Comparison of ENCODE assay signal across 11 cellular contexts in genomic region chr14:74956000-74956279, GRCh38. TPM values are rescaled to one million over a fixed set of nuclear protein-coding genes. Genes with fewer than 3 reads are reported as not detected.
DNase-seq lines count a peak whose midpoint lies in the region; ATAC-seq, FAIRE-seq and TF ChIP-seq lines count a peak whose summit lies in the region.
"Had no signal": no experiment of that assay in that cellular context is flagged by ENCODE, and none has a peak within 500 bp of the region (broad histone marks: within the 10 kb centered on the region; RNA-seq: fewer than 3 reads in every experiment).

No MANE protein-coding gene starts in this region.

- TF ChIP-seq POLR2A in suprapubic skin (IDR thresholded peaks at IDR 0.05): no peak

- H3K36me3 ChIP-seq in suprapubic skin: no peaks in the 10 kb centered on the region
- no peaks in the 10 kb centered on the region for H3K36me3 ChIP-seq in small intestine (ENCODE audit: control insufficient read depth in 2 of 2, insufficient read depth in 2 of 2, low read length in 2 of 2)
- H3K36me3 ChIP-seq: right atrium auricular region had no signal

- no peak for TF ChIP-seq EP300 in suprapubic skin (IDR thresholded peaks at IDR 0.05)

- FAIRE-seq in small intestine (lab: Jason Lieb, UNC): no peak

- H3K27ac ChIP-seq in suprapubic skin: no peak overlapping the region
- no peak overlapping the region for H3K27ac ChIP-seq in small intestine (ENCODE audit: low read depth in 1 of 2, low read length in 1 of 2)

- H3K9me3 ChIP-seq in suprapubic skin: no peaks in the 10 kb centered on the region
- H3K9me3 ChIP-seq in small intestine (ENCODE audit: control insufficient read depth, low read depth): no peaks in the 10 kb centered on the region
- H3K9me3 ChIP-seq: right atrium auricular region had no signal

- no peaks in the 10 kb centered on the region for H3K9me3 Mint-ChIP-seq in activated T-cell treated with anti-CD3 and anti-CD28 coated beads, Interleukin-2, amount 50 U/mL, for 24 hours
- no peaks in the 10 kb centered on the region for H3K9me3 Mint-ChIP-seq in activated naive CD8-positive, alpha-beta T cell treated with anti-CD3 and anti-CD28 coated beads, Interleukin-2, amount 50 U/mL, for 24 hours
- H3K9me3 Mint-ChIP-seq in immature natural killer cell: no peaks in the 10 kb centered on the region
- H3K9me3 Mint-ChIP-seq: stimulated activated naive B cell treated with anti-CD40 and anti-IgM and Interleukin-4, amounts not matched to agents 10 μg/mL and 1 μg/mL and 100 μg/mL, for 72 hours had no signal

- H3K27ac Mint-ChIP-seq in activated T-cell treated with anti-CD3 and anti-CD28 coated beads, Interleukin-2, amount 50 U/mL, for 24 hours: no peak overlapping the region
- no peak overlapping the region for H3K27ac Mint-ChIP-seq in activated naive CD8-positive, alpha-beta T cell treated with anti-CD3 and anti-CD28 coated beads, Interleukin-2, amount 50 U/mL, for 24 hours
- H3K27ac Mint-ChIP-seq in immature natural killer cell: no peak overlapping the region
- H3K27ac Mint-ChIP-seq: stimulated activated naive B cell treated with anti-CD40 and anti-IgM and Interleukin-4, amounts not matched to agents 10 μg/mL and 1 μg/mL and 100 μg/mL, for 72 hours had no signal

- H3K36me3 Mint-ChIP-seq in activated T-cell treated with anti-CD3 and anti-CD28 coated beads, Interleukin-2, amount 50 U/mL, for 24 hours (ENCODE audit: low read depth): no peaks in the 10 kb centered on the region
- H3K36me3 Mint-ChIP-seq in activated naive CD8-positive, alpha-beta T cell treated with anti-CD3 and anti-CD28 coated beads, Interleukin-2, amount 50 U/mL, for 24 hours (ENCODE audit: low read depth): no peaks in the 10 kb centered on the region
- H3K36me3 Mint-ChIP-seq in immature natural killer cell: no peaks in the 10 kb centered on the region
- H3K36me3 Mint-ChIP-seq: stimulated activated naive B cell treated with anti-CD40 and anti-IgM and Interleukin-4, amounts not matched to agents 10 μg/mL and 1 μg/mL and 100 μg/mL, for 72 hours had no signal

- 81% methylated on average over 8 of the region's 9 CpGs for WGBS in suprapubic skin
- 79 to 88% (median 87%) methylated on average over 9 of the region's 9 CpGs for WGBS in small intestine, 3 donors

- no peaks in the 10 kb centered on the region for H3K27me3 ChIP-seq in suprapubic skin
- H3K27me3 ChIP-seq in small intestine (ENCODE audit: control insufficient read depth in 2 of 2, insufficient read depth in 2 of 2, low read length in 2 of 2): no peaks in the 10 kb centered on the region
- H3K27me3 ChIP-seq: right atrium auricular region had no signal

- ATAC-seq in activated naive CD8-positive, alpha-beta T cell treated with anti-CD3 and anti-CD28 coated beads, Interleukin-2, amount 50 U/mL, for 24 hours: no peak
- no peak for ATAC-seq in HG03039 (IDR thresholded peaks at IDR 0.05; ENCODE audit: unreplicated experiment)

- DNase-seq in activated T-cell treated with anti-CD3 and anti-CD28 coated beads, Interleukin-2, amount 50 U/mL, for 24 hours: no peak
- no peak for DNase-seq in activated T-cell treated with anti-CD3 and anti-CD28 coated beads, Interleukin-2, amount 50 U/mL, for 48 hours
- no peak for DNase-seq in activated naive CD8-positive, alpha-beta T cell treated with anti-CD3 and anti-CD28 coated beads, Interleukin-2, amount 50 U/mL, for 24 hours
- DNase-seq in immature natural killer cell: no peak
- no peak for DNase-seq in suprapubic skin (ENCODE audit: low spot score in 2 of 2)
- DNase-seq in small intestine: no peak
- DNase-seq in SIG-M5 (lab: John Stamatoyannopoulos, UW): no peak
- DNase-seq: NCI-H446 treated with DMSO at 0.1 percent for 48 hours; stimulated activated naive B cell treated with anti-CD40 and anti-IgM and Interleukin-4, amounts not matched to agents 10 μg/mL and 1 μg/mL and 100 μg/mL, for 72 hours had no signal

- H3K4me1 ChIP-seq in suprapubic skin (peaks cover 42% of the 10 kb centered on the region), small intestine (ENCODE audit: control insufficient read depth in 2 of 2, insufficient read depth in 1 of 2, low read depth in 1 of 2, low read length in 1 of 2) (peaks cover 0 to 3% of the 10 kb centered on the region in 2 donors)

- TF ChIP-seq CTCF in suprapubic skin (IDR thresholded peaks at IDR 0.05): no peak

- no peaks in the 10 kb centered on the region for H3K4me1 Mint-ChIP-seq in activated T-cell treated with anti-CD3 and anti-CD28 coated beads, Interleukin-2, amount 50 U/mL, for 24 hours (ENCODE audit: low read depth)
- H3K4me1 Mint-ChIP-seq in activated naive CD8-positive, alpha-beta T cell treated with anti-CD3 and anti-CD28 coated beads, Interleukin-2, amount 50 U/mL, for 24 hours: no peaks in the 10 kb centered on the region
- H3K4me1 Mint-ChIP-seq in immature natural killer cell: peaks cover 6% of the 10 kb centered on the region in 2 donors

- peaks cover 18% of the 10 kb centered on the region for H3K27me3 Mint-ChIP-seq in activated T-cell treated with anti-CD3 and anti-CD28 coated beads, Interleukin-2, amount 50 U/mL, for 24 hours
- H3K27me3 Mint-ChIP-seq in activated naive CD8-positive, alpha-beta T cell treated with anti-CD3 and anti-CD28 coated beads, Interleukin-2, amount 50 U/mL, for 24 hours: peaks cover 9% of the 10 kb centered on the region
- peaks cover 0 to 12% (median 3%) of the 10 kb centered on the region in 3 donors for H3K27me3 Mint-ChIP-seq in immature natural killer cell (ENCODE audit: low read depth in 3 of 3)

- H3K4me3 ChIP-seq in suprapubic skin: peak overlapping the region; percentile 68
- H3K4me3 ChIP-seq in small intestine (ENCODE audit: low read depth in 1 of 2, low read length in 2 of 2): no peak overlapping the region

- H3K4me3 Mint-ChIP-seq in activated T-cell treated with anti-CD3 and anti-CD28 coated beads, Interleukin-2, amount 50 U/mL, for 24 hours: peak overlapping the region; percentile 34
- peak overlapping the region; percentile 49 for H3K4me3 Mint-ChIP-seq in activated naive CD8-positive, alpha-beta T cell treated with anti-CD3 and anti-CD28 coated beads, Interleukin-2, amount 50 U/mL, for 24 hours
- H3K4me3 Mint-ChIP-seq in immature natural killer cell: peak overlapping the region; percentile 24 to 72 (median 59)

RNA-seq across cellular contexts. Expression of gene PGF, which starts 0.5 kb away (rescaled TPM):
- under 1 TPM in 2 of 3 donors, not detected in 1; 0.06 to 0.07 TPM for polyA plus RNA-seq in immature natural killer cell
- 10 to 100 TPM in 1 of 4 donors, 1 to 10 TPM in 3; 3.5 to 10.5 (median 7.9) TPM for total RNA-seq in suprapubic skin
- polyA plus RNA-seq in small intestine: 10 to 100 TPM in 1 of 3 donors, 1 to 10 TPM in 2; 1.6 to 14.0 (median 3.2) TPM

RNA-seq across cellular contexts. Expression of gene RPS6KL1, which starts 32.9 kb away (rescaled TPM):
- polyA plus RNA-seq in immature natural killer cell (1 to 10 TPM in 1 of 3 donors, under 1 TPM in 1, not detected in 1; 0.34 to 1.3 TPM), small intestine (1 to 10 TPM; 1.8 to 3.5 (median 3.4) TPM)
- total RNA-seq in suprapubic skin: 1 to 10 TPM in 3 of 4 donors, under 1 TPM in 1; 0.86 to 7.5 (median 1.8) TPM

RNA-seq across cellular contexts. Expression of gene EIF2B2, which starts 46.8 kb away (rescaled TPM):
- polyA plus RNA-seq in immature natural killer cell (10 to 100 TPM; 32.6 to 64.5 (median 57.4) TPM), small intestine (10 to 100 TPM; 41.8 to 50.8 (median 47.8) TPM)
- total RNA-seq in suprapubic skin: 10 to 100 TPM; 28.9 to 46.2 (median 33.8) TPM
